In the genomic region with DNA sequence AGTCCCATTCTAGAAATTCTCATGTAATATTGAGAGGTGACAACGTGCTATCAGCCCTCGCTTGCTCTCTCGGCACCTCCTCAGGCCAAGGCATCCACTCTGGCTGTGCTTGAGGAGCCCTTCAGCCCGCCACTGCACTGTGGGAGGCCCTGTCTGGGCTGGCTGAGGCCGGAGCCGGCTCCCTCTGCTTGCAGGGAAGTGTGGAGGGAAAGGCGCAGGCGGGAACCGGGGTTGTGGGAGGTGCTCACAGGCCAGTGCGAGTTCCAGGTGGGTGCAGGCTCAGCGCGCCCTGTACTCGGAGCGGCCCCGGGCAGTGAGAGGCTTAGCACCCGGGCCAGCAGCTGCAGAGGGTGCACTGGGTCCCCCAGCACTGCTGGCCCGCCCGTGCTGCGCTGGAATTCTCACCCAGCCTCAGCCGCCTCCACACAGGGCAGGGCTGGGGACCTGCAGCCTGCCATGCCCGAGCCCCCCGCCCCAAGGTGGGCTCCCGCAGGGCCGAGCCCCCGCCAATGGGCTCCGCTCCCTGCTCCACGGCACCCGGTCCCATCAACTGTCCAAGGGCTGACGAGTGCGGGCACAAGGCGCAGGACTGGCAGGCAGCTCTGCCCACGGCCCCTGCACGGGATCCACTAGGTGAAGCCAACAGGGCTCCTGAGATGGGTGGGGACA, we compare ENCODE assay signal across 18 cellular contexts.
DNase-seq lines count a peak whose midpoint lies in the region; ATAC-seq and TF ChIP-seq lines count a peak whose summit lies in the region.
"Had no signal": no experiment of that assay in that cellular context is flagged by ENCODE, and none has a peak within 500 bp of the region (broad histone marks: within the 10 kb centered on the region; RNA-seq: fewer than 3 reads in every experiment).

No MANE protein-coding gene starts in this region.

- no peaks in the 10 kb centered on the region for H3K36me3 Mint-ChIP-seq in stimulated activated effector memory CD8-positive, alpha-beta T cell treated with anti-CD3 and anti-CD28 coated beads, Interleukin-12 subunit alpha, Interleukin-12 subunit beta, amount 100 ng/mL, for 72 hours

- no peak overlapping the region for H3K4me3 Mint-ChIP-seq in stimulated activated naive CD8-positive, alpha-beta T cell treated with anti-CD3 and anti-CD28 coated beads, Interleukin-15, amount 100 ng/mL, for 72 hours
- H3K4me3 Mint-ChIP-seq in stimulated activated effector memory CD8-positive, alpha-beta T cell treated with anti-CD3 and anti-CD28 coated beads, Interleukin-12 subunit alpha, Interleukin-12 subunit beta, amount 100 ng/mL, for 72 hours, result no peak overlapping the region

- H3K9me3 ChIP-seq in lower lobe of right lung, result no peaks in the 10 kb centered on the region

- H3K9me3 Mint-ChIP-seq in stimulated activated naive CD8-positive, alpha-beta T cell treated with anti-CD3 and anti-CD28 coated beads, Interleukin-15, amount 100 ng/mL, for 72 hours, result peaks cover 0 to 13% of the 10 kb centered on the region in 2 donors
- peaks cover 11% of the 10 kb centered on the region for H3K9me3 Mint-ChIP-seq in stimulated activated effector memory CD8-positive, alpha-beta T cell treated with anti-CD3 and anti-CD28 coated beads, Interleukin-12 subunit alpha, Interleukin-12 subunit beta, amount 100 ng/mL, for 72 hours

- no peaks in the 10 kb centered on the region for H3K27me3 ChIP-seq in lower lobe of right lung (ENCODE audit: low read depth)

- H3K4me1 ChIP-seq in lower lobe of right lung, result no peaks in the 10 kb centered on the region

- ATAC-seq in stimulated activated naive CD8-positive, alpha-beta T cell treated with anti-CD3 and anti-CD28 coated beads, Interleukin-15, amount 100 ng/mL, for 72 hours, result peak; percentile 31
- ATAC-seq in stimulated activated naive CD8-positive, alpha-beta T cell treated with anti-CD3 and anti-CD28 coated beads, Interleukin-15, Interleukin-2, amounts not matched to agents 100 U/mL and 50 U/mL, for 24 hours, result no peak
- ATAC-seq in lower lobe of right lung (peak; percentile 29 to 38), esophagus mucosa (no peak), GM18873 (IDR thresholded peaks at IDR 0.05; ENCODE audit: low FRiP score, unreplicated experiment) (no peak)
- peak; percentile 19 for ATAC-seq in stimulated activated effector memory CD8-positive, alpha-beta T cell treated with anti-CD3 and anti-CD28 coated beads, Interleukin-12 subunit alpha, Interleukin-12 subunit beta, amount 100 ng/mL, for 72 hours

- no peak overlapping the region for H3K27ac Mint-ChIP-seq in stimulated activated naive CD8-positive, alpha-beta T cell treated with anti-CD3 and anti-CD28 coated beads, Interleukin-15, amount 100 ng/mL, for 72 hours
- H3K27ac Mint-ChIP-seq in stimulated activated effector memory CD8-positive, alpha-beta T cell treated with anti-CD3 and anti-CD28 coated beads, Interleukin-12 subunit alpha, Interleukin-12 subunit beta, amount 100 ng/mL, for 72 hours, result no peak overlapping the region

- intact Hi-C loops in lower lobe of right lung (cut with DNase I), result no loop called here

- no peak overlapping the region for H3K4me3 ChIP-seq in lower lobe of right lung

- no peaks in the 10 kb centered on the region for H3K4me1 Mint-ChIP-seq in stimulated activated naive CD8-positive, alpha-beta T cell treated with anti-CD3 and anti-CD28 coated beads, Interleukin-15, amount 100 ng/mL, for 72 hours
- H3K4me1 Mint-ChIP-seq in stimulated activated effector memory CD8-positive, alpha-beta T cell treated with anti-CD3 and anti-CD28 coated beads, Interleukin-12 subunit alpha, Interleukin-12 subunit beta, amount 100 ng/mL, for 72 hours, result no peaks in the 10 kb centered on the region

- TF ChIP-seq CTCF in lower lobe of right lung (IDR thresholded peaks at IDR 0.05), result no peak

- H3K27me3 Mint-ChIP-seq in stimulated activated naive CD8-positive, alpha-beta T cell treated with anti-CD3 and anti-CD28 coated beads, Interleukin-15, amount 100 ng/mL, for 72 hours, result no peaks in the 10 kb centered on the region

- DNase-seq in stimulated activated naive CD8-positive, alpha-beta T cell treated with anti-CD3 and anti-CD28 coated beads, Interleukin-15, amount 100 ng/mL, for 72 hours, result no peak
- no peak for DNase-seq in stimulated activated naive CD8-positive, alpha-beta T cell treated with anti-CD3 and anti-CD28 coated beads, Interleukin-15, Interleukin-2, amounts not matched to agents 100 U/mL and 50 U/mL, for 24 hours
- DNase-seq in lower lobe of right lung (no peak), NK-92 (lab: John Stamatoyannopoulos, UW; ENCODE audit: unreplicated experiment) (no peak)
- DNase-seq in stimulated activated effector memory CD8-positive, alpha-beta T cell treated with anti-CD3 and anti-CD28 coated beads, Interleukin-12 subunit alpha, Interleukin-12 subunit beta, amount 100 ng/mL, for 72 hours (ENCODE audit: low spot score in 2 of 2), result no peak
- DNase-seq: Calu3, DMS79 treated with DMSO at 0.1 percent for 48 hours, GF-D8, NCI-H1092, NCI-H1417 treated with DMSO at 0.1 percent for 48 hours, NCI-H1694 treated with DMSO at 0.1 percent for 48 hours, NCI-H2081, NCI-H2227 treated with DMSO at 0.1 percent for 48 hours, NCI-H526 treated with DMSO at 0.1 percent for 48 hours, RPMI8226, SHP77 treated with DMSO at 0.1 percent for 48 hours had no signal

- H3K36me3 ChIP-seq in lower lobe of right lung, result no peaks in the 10 kb centered on the region

- H3K27ac ChIP-seq in lower lobe of right lung, result no peak overlapping the region

Comparison
In these comparisons a context has a peak if more than half of its experiments do, and no peak if none do; other contexts are left out.
1. ATAC-seq: peak in stimulated activated naive CD8-positive, alpha-beta T cell treated with anti-CD3 and anti-CD28 coated beads, Interleukin-15, amount 100 ng/mL, for 72 hours (single experiment), lower lobe of right lung (2 of 2) and stimulated activated effector memory CD8-positive, alpha-beta T cell treated with anti-CD3 and anti-CD28 coated beads, Interleukin-12 subunit alpha, Interleukin-12 subunit beta, amount 100 ng/mL, for 72 hours (single experiment); none in stimulated activated naive CD8-positive, alpha-beta T cell treated with anti-CD3 and anti-CD28 coated beads, Interleukin-15, Interleukin-2, amounts not matched to agents 100 U/mL and 50 U/mL, for 24 hours (single experiment), esophagus mucosa (single experiment) and GM18873 (single experiment).